Comparison of ENCODE assay signal across 29 cellular contexts in the genomic region with DNA sequence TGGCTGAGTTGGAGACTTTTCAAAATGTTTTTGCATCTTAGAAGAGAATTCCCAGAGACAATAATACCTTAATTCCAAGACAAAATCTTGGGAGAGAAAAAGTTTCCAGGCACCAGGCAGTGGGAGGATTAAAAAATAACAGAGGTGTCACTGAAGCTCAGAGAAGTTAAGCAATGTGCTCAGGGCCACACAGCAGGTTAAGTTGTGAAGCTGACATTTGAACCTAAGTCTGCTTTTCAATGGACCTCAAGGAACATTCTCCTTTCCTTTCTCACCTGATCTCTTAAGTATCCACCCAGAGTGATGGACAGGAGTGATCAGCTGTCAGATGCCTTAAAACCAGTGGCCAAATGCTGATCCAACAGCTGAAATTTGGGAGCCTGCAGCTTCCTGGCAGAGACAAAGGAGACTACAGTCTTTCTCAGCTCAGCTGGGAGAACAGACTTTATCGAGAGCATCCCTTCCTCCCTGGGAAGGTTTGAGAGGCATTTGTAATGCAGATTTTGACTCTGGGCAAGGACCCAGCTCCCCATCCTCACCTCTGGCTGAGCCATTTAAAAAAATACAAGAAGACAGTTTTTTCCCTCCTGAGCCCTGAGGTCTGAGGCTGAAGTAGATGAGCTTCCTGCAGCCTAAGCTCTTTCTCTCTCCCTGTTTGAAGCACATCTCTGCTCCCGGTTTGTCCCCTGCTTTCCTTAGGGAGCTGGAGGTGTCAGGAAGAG.
DNase-seq lines count a peak whose midpoint lies in the region; ATAC-seq, FAIRE-seq and TF ChIP-seq lines count a peak whose summit lies in the region.
"Had no signal": no experiment of that assay in that cellular context is flagged by ENCODE, and none has a peak within 500 bp of the region (broad histone marks: within the 10 kb centered on the region; RNA-seq: fewer than 3 reads in every experiment).

No MANE protein-coding gene starts in this region.

- H3K4me2 ChIP-seq in H1 (ENCODE audit: insufficient read depth in 1 of 2, low read depth in 2 of 2, low read length in 2 of 2) (peak overlapping the region; percentile 65 to 67), mesendoderm (ENCODE audit: low read length) (no peak overlapping the region)

- H3K79me1 ChIP-seq in H1 (ENCODE audit: low read depth, low read length) = no peaks in the 10 kb centered on the region
- no peaks in the 10 kb centered on the region for H3K79me1 ChIP-seq in mesendoderm (ENCODE audit: low read length)

- no peak overlapping the region for H2BK12ac ChIP-seq in H1 (ENCODE audit: low read depth, low read length)

- H3K9me3 Mint-ChIP-seq in CD4-positive, alpha-beta T cell = no peaks in the 10 kb centered on the region
- H3K9me3 Mint-ChIP-seq: activated T-helper 2 cell treated with anti-CD3 and anti-CD28 coated beads, Interferon-gamma antibody, Interleukin-2, Interleukin-4, amounts not matched to agents 10 μg/mL and 5 μg/mL and 100 μg/mL, durations not matched to agents 14 hours and 24 hours and 36 hours; mesothelial cell of epicardium had no signal

- H3K79me2 ChIP-seq in H1 (ENCODE audit: control insufficient read depth in 1 of 2, insufficient read depth in 2 of 2, low read length in 2 of 2) (no peaks in the 10 kb centered on the region), mesendoderm (ENCODE audit: control insufficient read depth, insufficient read depth, low read length) (no peaks in the 10 kb centered on the region)

- H3K4me3 Mint-ChIP-seq in CD4-positive, alpha-beta T cell = peak overlapping the region; percentile 25
- H3K4me3 Mint-ChIP-seq: activated naive CD8-positive, alpha-beta T cell; mesothelial cell of epicardium; nephron progenitor cell had no signal

- H3K18ac ChIP-seq in H1 (ENCODE audit: extremely low read depth, low read length) (0 out of 2 replicates have a peak overlapping the region, but pooled peaks have one; percentile 20), mesendoderm (ENCODE audit: low read length) (no peak overlapping the region)

- H3K36me3 Mint-ChIP-seq in CD4-positive, alpha-beta T cell (ENCODE audit: low read depth) = no peaks in the 10 kb centered on the region
- H3K36me3 Mint-ChIP-seq: activated naive CD8-positive, alpha-beta T cell; mesothelial cell of epicardium had no signal

- H3K9ac ChIP-seq in H1 (replicated peaks in 1 of 4; ENCODE audit: extremely low read depth in 1 of 4, low read depth in 3 of 4, low read length in 3 of 4) (0 out of 7 replicates have a peak overlapping the region, but pooled peaks of 1 of the 4 experiments have one; percentile 30), mesendoderm (ENCODE audit: low read length) (no peak overlapping the region)

- no peak overlapping the region for H2BK15ac ChIP-seq in H1 (ENCODE audit: low read length)
- no peak overlapping the region for H2BK15ac ChIP-seq in mesendoderm (replicated peaks; ENCODE audit: low read depth)

- CTCF ChIA-PET in CD4-positive, alpha-beta T cell (lab: Charles Lee) = no interaction called here
- CTCF ChIA-PET in H1 (lab: Charles Lee; ENCODE audit: partially characterized antibody) = interaction anchor here (0.8 to 1.6 kb wide), 6 partner anchors 27 to 87 kb away, joined by 3 to 6 read pairs (median 3); no protein-coding TSS in a partner anchor

- H2AK5ac ChIP-seq in H1 (ENCODE audit: low read depth, low read length) = no peak overlapping the region
- no peak overlapping the region for H2AK5ac ChIP-seq in mesendoderm (ENCODE audit: low read length)

- H3K27me3 ChIP-seq in CD4-positive, alpha-beta T cell (ENCODE audit: control insufficient read depth, insufficient read depth, low read length) = peaks cover 22% of the 10 kb centered on the region
- peaks cover 0 to 4% (median 3%) of the 10 kb centered on the region in 4 experiments; a peak in 5 of 7 replicates for H3K27me3 ChIP-seq in H1 (replicated peaks in 1 of 4; ENCODE audit: control insufficient read depth in 3 of 4, extremely low read depth in 1 of 4, insufficient read depth in 3 of 4, low read length in 3 of 4)
- no peaks in the 10 kb centered on the region for H3K27me3 ChIP-seq in mesendoderm (ENCODE audit: insufficient read depth, low read length, poor library complexity)
- H3K27me3 ChIP-seq: ascending aorta, testis had no signal

- peak overlapping the region in 3 of 4 experiments; percentile 22 to 43 (median 34); a peak in 4 of 8 replicates for H3K4me3 ChIP-seq in H1 (ENCODE audit: extremely low read depth in 1 of 4, insufficient read depth in 2 of 4, low read depth in 3 of 4, low read length in 4 of 4)
- H3K4me3 ChIP-seq in mesendoderm (ENCODE audit: low read length) = no peak overlapping the region
- H3K4me3 ChIP-seq in mucosa of descending colon = no peak overlapping the region
- H3K4me3 ChIP-seq: ascending aorta, dorsolateral prefrontal cortex, testis had no signal

- peak; percentile 94 for FAIRE-seq in H1 (lab: Jason Lieb, UNC)
- FAIRE-seq: HTR-8/SVneo, islet of Langerhans had no signal

- H3K4me1 Mint-ChIP-seq in CD4-positive, alpha-beta T cell (ENCODE audit: low read depth) = no peaks in the 10 kb centered on the region
- H3K4me1 Mint-ChIP-seq: mesothelial cell of epicardium, nephron progenitor cell had no signal

- no peak overlapping the region for H3K27ac Mint-ChIP-seq in CD4-positive, alpha-beta T cell
- H3K27ac Mint-ChIP-seq: activated naive CD8-positive, alpha-beta T cell; activated T-helper 2 cell treated with anti-CD3 and anti-CD28 coated beads, Interferon-gamma antibody, Interleukin-2, Interleukin-4, amounts not matched to agents 10 μg/mL and 5 μg/mL and 100 μg/mL, durations not matched to agents 14 hours and 24 hours and 36 hours; mesothelial cell of epicardium; nephron progenitor cell had no signal

- no peak overlapping the region for H3K56ac ChIP-seq in H1 (replicated peaks; ENCODE audit: insufficient read length, low read depth, low read length)
- peak overlapping the region; percentile 17 for H3K56ac ChIP-seq in mesendoderm (ENCODE audit: low read length)

- DNase-seq in CD4-positive, alpha-beta T cell = no peak
- DNase-seq in NCI-H69 (lab: John Stamatoyannopoulos, UW) (peak; percentile 39), H1 (ENCODE audit: low read depth in 1 of 2, low spot score in 2 of 2) (peak; percentile 41 to 65), mesendoderm (peak; percentile 42), GM10266 (ENCODE audit: extremely low spot score) (no peak), hippocampal formation (lab: John Stamatoyannopoulos, UW) (no peak), mucosa of descending colon (no peak)
- DNase-seq: activated CD4-positive, alpha-beta T cell treated with anti-CD3 and anti-CD28 coated beads, Interleukin-2, amount 50 U/mL, for 48 hours; activated CD8-positive, alpha-beta memory T cell treated with anti-CD3 and anti-CD28 coated beads, Interleukin-2, amount 50 U/mL, for 4 hours; central memory CD4-positive, alpha-beta T cell; DMS 273 treated with DMSO at 0.1 percent for 48 hours; left ventricle myocardium superior; NCI-H187; nephron progenitor cell; OCI-M1; stimulated activated CD4-positive, alpha-beta T cell treated with anti-CD3 and anti-CD28 coated beads, Interleukin-4, amount 100 ng/mL, for 4 hours; stimulated activated naive CD4-positive, alpha-beta T cell treated with Interleukin-2 at 50 U/mL for 16 hours; T1000; testis had no signal

- peaks cover 3% of the 10 kb centered on the region for H3K9me3 ChIP-seq in CD4-positive, alpha-beta T cell (ENCODE audit: control insufficient read depth, low read length)
- H3K9me3 ChIP-seq in H1 (ENCODE audit: insufficient read depth in 2 of 2, low read depth in 1 of 2, low read length in 1 of 2) (no peaks in the 10 kb centered on the region; a peak in 1 of 4 replicates), mucosa of descending colon (no peaks in the 10 kb centered on the region)
- H3K9me3 ChIP-seq: ascending aorta, testis had no signal

- H3K27me3 Mint-ChIP-seq in CD4-positive, alpha-beta T cell = peaks cover 53% of the 10 kb centered on the region

- no peaks in the 10 kb centered on the region for H4K20me1 ChIP-seq in H1 (replicated peaks in 1 of 2; ENCODE audit: control insufficient read depth in 1 of 2, insufficient read depth in 2 of 2, low read length in 2 of 2)

- TF ChIP-seq RAD21 in H1 (IDR thresholded peaks at IDR 0.05 in 1 of 2, conservative IDR thresholded peaks at IDR 0.05 in 1 of 2; ENCODE audit: low read depth in 2 of 2, low read length in 2 of 2) = peak; percentile 15 to 24; a peak in 3 of 4 replicates

- intact Hi-C loops in CD4-positive, alpha-beta T cell (cut with DNase I, micrococcal nuclease) = no loop called here
- intact Hi-C loops in mucosa of descending colon (cut with DNase I, micrococcal nuclease) = no loop called here

- TF ChIP-seq CTCF in CD4-positive, alpha-beta T cell (IDR thresholded peaks at IDR 0.05) = no peak
- TF ChIP-seq CTCF in H1 (IDR thresholded peaks at IDR 0.05; ENCODE audit: control extremely low read depth in 1 of 3, insufficient read depth in 1 of 3, low read depth in 1 of 3, low read length in 3 of 3) (no peak), GM10266 (IDR thresholded peaks at IDR 0.05; ENCODE audit: control insufficient read depth, insufficient read depth, low read depth, missing control alignments) (no peak), mucosa of descending colon (IDR thresholded peaks at IDR 0.05) (no peak)

- no peaks in the 10 kb centered on the region for H3K36me3 ChIP-seq in H1 (ENCODE audit: control insufficient read depth in 2 of 4, insufficient read depth in 4 of 4, low read length in 3 of 4)
- no peaks in the 10 kb centered on the region for H3K36me3 ChIP-seq in mesendoderm (ENCODE audit: control insufficient read depth, insufficient read depth, low read length)
- H3K36me3 ChIP-seq in mucosa of descending colon (ENCODE audit: low read depth) = no peaks in the 10 kb centered on the region
- H3K36me3 ChIP-seq: ascending aorta had no signal

- H2BK120ac ChIP-seq in H1 (replicated peaks; ENCODE audit: low read depth, low read length) (no peak overlapping the region), mesendoderm (ENCODE audit: low read depth, low read length) (no peak overlapping the region)

- peaks cover 3% of the 10 kb centered on the region; the same call in 1 of the 2 replicates for H3K23me2 ChIP-seq in H1 (ENCODE audit: low read depth, low read length)

- ATAC-seq in CD4-positive, alpha-beta T cell (ENCODE audit: poor library complexity) = no peak
- ATAC-seq in GM21423 (IDR thresholded peaks at IDR 0.05; ENCODE audit: unreplicated experiment) (no peak), mucosa of descending colon (no peak)
- ATAC-seq: left ventricle myocardium superior, Right ventricle myocardium inferior, sciatic nerve had no signal

- peak overlapping the region; percentile 7 for H4K5ac ChIP-seq in H1 (ENCODE audit: insufficient read length, low read depth, low read length)
- H4K5ac ChIP-seq in mesendoderm (ENCODE audit: low read length) = no peak overlapping the region

- TF ChIP-seq POLR2A in H1 (IDR thresholded peaks at IDR 0.05; ENCODE audit: control extremely low read depth in 1 of 2, low read depth in 2 of 2, low read length in 2 of 2) = no peak

- H3K4me1 ChIP-seq in H1 (replicated peaks in 1 of 4; ENCODE audit: control insufficient read depth in 3 of 4, insufficient read depth in 4 of 4, low read length in 3 of 4) = peaks cover 11 to 19% (median 12%) of the 10 kb centered on the region in 4 experiments
- H3K4me1 ChIP-seq in mesendoderm (ENCODE audit: control insufficient read depth, low read depth, low read length) = peaks cover 2% of the 10 kb centered on the region
- no peaks in the 10 kb centered on the region for H3K4me1 ChIP-seq in mucosa of descending colon (ENCODE audit: low read depth)
- H3K4me1 ChIP-seq: ascending aorta, testis had no signal

- no peak overlapping the region for H3K4ac ChIP-seq in H1 (replicated peaks; ENCODE audit: insufficient read length, low read depth, low read length)
- H3K4ac ChIP-seq in mesendoderm (ENCODE audit: low read depth, low read length) = no peak overlapping the region

- no peak; a peak in 1 of 3 replicates for TF ChIP-seq EP300 in H1 (IDR thresholded peaks at IDR 0.05; ENCODE audit: borderline replicate concordance in 1 of 2, low read depth in 2 of 2, low read length in 2 of 2)

- H2BK20ac ChIP-seq in H1 (ENCODE audit: low read length) = no peak overlapping the region; the same call in 1 of the 2 replicates

- H3K14ac ChIP-seq in H1 (ENCODE audit: insufficient read length) = no peak overlapping the region

- H2BK5ac ChIP-seq in H1 (ENCODE audit: low read depth, low read length) = peak overlapping the region; percentile 69
- no peak overlapping the region for H2BK5ac ChIP-seq in mesendoderm (ENCODE audit: low read length)

- 3% methylated on average over 2 of the region's 2 CpGs; no CpG with 5 or more reads in 1 of the 2 experiments for WGBS in H1 (ENCODE audit: extremely low coverage in 1 of 2, insufficient coverage in 1 of 2, insufficient read length in 1 of 2, insufficient replicate concordance in 2 of 2, low coverage in 1 of 2, low lambda C conversion rate in 2 of 2, missing lambda C conversion rate in 1 of 2), 2 experiments
- no CpG with 5 or more reads among the region's 2 CpGs for WGBS in mesendoderm (ENCODE audit: extremely low coverage, insufficient coverage, low lambda C conversion rate)

- 0 out of 2 replicates have a peak overlapping the region, but pooled peaks have one; percentile 33 for H2AFZ ChIP-seq in H1 (ENCODE audit: low read length)

- H4K91ac ChIP-seq in H1 (replicated peaks; ENCODE audit: insufficient read length, low read length) = no peak overlapping the region

- POLR2A ChIA-PET in CD4-positive, alpha-beta T cell (lab: Charles Lee) = no interaction called here
- POLR2A ChIA-PET in H1 (lab: Charles Lee; ENCODE audit: partially characterized antibody) = interaction anchor here (0.6 to 1.7 kb wide), 6 partner anchors 10 to 41 kb away, joined by 3 to 5 read pairs (median 4); no protein-coding TSS in a partner anchor

- H3K23ac ChIP-seq in H1 (ENCODE audit: insufficient read length) (no peak overlapping the region), mesendoderm (ENCODE audit: low read length) (no peak overlapping the region)

- H3K27ac ChIP-seq in CD4-positive, alpha-beta T cell (ENCODE audit: low read depth, low read length) = no peak overlapping the region
- H3K27ac ChIP-seq in H1 (ENCODE audit: low read depth, low read length) = no peak overlapping the region
- no peak overlapping the region for H3K27ac ChIP-seq in mesendoderm (ENCODE audit: low read depth, low read length)
- H3K27ac ChIP-seq: ascending aorta, testis had no signal

- H4K8ac ChIP-seq in H1 (ENCODE audit: extremely low read depth, insufficient read depth, low read length) (no peak overlapping the region), mesendoderm (ENCODE audit: low read depth, low read length) (no peak overlapping the region)

Comparison
In these comparisons a context has a peak if more than half of its experiments do, and no peak if none do; other contexts are left out.
1. DNase-seq: peak in NCI-H69 (single experiment), H1 (2 of 2) and mesendoderm (single experiment); none in CD4-positive, alpha-beta T cell (0 of 10), GM10266 (single experiment), hippocampal formation (0 of 2) and mucosa of descending colon (0 of 3).
2. H3K4me3 ChIP-seq: peak in H1 (3 of 4); none in mesendoderm (single experiment) and mucosa of descending colon (single experiment).